ENCODE assay signal across 1 cellular context in genomic region chr20:35326732-35327073, GRCh38.
TF ChIP-seq lines count a peak whose summit lies in the region.

No MANE protein-coding gene starts in this region.

TF ChIP-seq in HCT116, 20 proteins besides CTCF, POLR2A, EP300 and RAD21:
- TF ChIP-seq TCF7L2 (IDR thresholded peaks at IDR 0.05; ENCODE audit: borderline replicate concordance, extremely low read depth, insufficient read depth, insufficient read length) = no peak
- TF ChIP-seq ZFX (IDR thresholded peaks at IDR 0.05) = no peak
- TF ChIP-seq REST (IDR thresholded peaks at IDR 0.05; ENCODE audit: low read depth) = no peak
- no peak for TF ChIP-seq ELF1 (IDR thresholded peaks at IDR 0.05; ENCODE audit: borderline replicate concordance, low read depth)
- TF ChIP-seq SRF (IDR thresholded peaks at IDR 0.05; ENCODE audit: low read depth) = no peak
- no peak for TF ChIP-seq FOSL1 (IDR thresholded peaks at IDR 0.05; ENCODE audit: low read depth)
- no peak for TF ChIP-seq YY1 (IDR thresholded peaks at IDR 0.05; ENCODE audit: extremely low read depth, insufficient replicate concordance, low read depth, low read length)
